Comparison of ENCODE assay signal across 1 cellular context in genomic region chr1:54488065-54488750, GRCh38.
TF ChIP-seq lines count a peak whose summit lies in the region.

No MANE protein-coding gene starts in this region.

TF ChIP-seq in SK-N-SH, 30 proteins besides CTCF, POLR2A, EP300 and RAD21 (continued from another document):
- TF ChIP-seq REST (IDR thresholded peaks at IDR 0.05; ENCODE audit: low read depth, low read length) (peak; percentile 42; the same call in 1 of the 2 replicates), YY1 (IDR thresholded peaks at IDR 0.05; ENCODE audit: low read depth) (no peak), GABPA (IDR thresholded peaks at IDR 0.05; ENCODE audit: low read depth) (peak; percentile 71), FOXM1 (IDR thresholded peaks at IDR 0.05; ENCODE audit: low read depth) (no peak), TCF12 (IDR thresholded peaks at IDR 0.05) (peak; percentile 42; the same call in 1 of the 2 replicates), EZH2phosphoT487 (IDR thresholded peaks at IDR 0.05; ENCODE audit: borderline replicate concordance, low read depth) (no peak), CHD2 (IDR thresholded peaks at IDR 0.05; ENCODE audit: low read length, partially characterized antibody) (peak; percentile 95), FOSL2 (IDR thresholded peaks at IDR 0.05; ENCODE audit: borderline replicate concordance, low read depth) (no peak), NRF1 (IDR thresholded peaks at IDR 0.05; ENCODE audit: low read depth, low read length) (no peak), RXRA (IDR thresholded peaks at IDR 0.05; ENCODE audit: borderline replicate concordance, low read depth) (peak; percentile 79; the same call in 1 of the 2 replicates), PBX3 (IDR thresholded peaks at IDR 0.05) (no peak; the same call in 1 of the 2 replicates), NFIC (IDR thresholded peaks at IDR 0.05; ENCODE audit: borderline replicate concordance) (peak; percentile 42), FOXJ3 (CRISPR knock-in tag; IDR thresholded peaks at IDR 0.05) (no peak), TAF1 (IDR thresholded peaks at IDR 0.05; ENCODE audit: borderline replicate concordance, low read depth, low read length) (peak; percentile 64), USF1 (IDR thresholded peaks at IDR 0.05; ENCODE audit: borderline replicate concordance, low read depth) (no peak), IRF3 (IDR thresholded peaks at IDR 0.05; ENCODE audit: low read depth, low read length) (no peak), MXI1 (IDR thresholded peaks at IDR 0.05; ENCODE audit: low read depth, low read length) (peak; percentile 59), MEF2A (IDR thresholded peaks at IDR 0.05; ENCODE audit: borderline replicate concordance, low read depth) (0 out of 2 replicates have a peak, but pooled peaks have one; percentile 18)
